In the genomic region with DNA sequence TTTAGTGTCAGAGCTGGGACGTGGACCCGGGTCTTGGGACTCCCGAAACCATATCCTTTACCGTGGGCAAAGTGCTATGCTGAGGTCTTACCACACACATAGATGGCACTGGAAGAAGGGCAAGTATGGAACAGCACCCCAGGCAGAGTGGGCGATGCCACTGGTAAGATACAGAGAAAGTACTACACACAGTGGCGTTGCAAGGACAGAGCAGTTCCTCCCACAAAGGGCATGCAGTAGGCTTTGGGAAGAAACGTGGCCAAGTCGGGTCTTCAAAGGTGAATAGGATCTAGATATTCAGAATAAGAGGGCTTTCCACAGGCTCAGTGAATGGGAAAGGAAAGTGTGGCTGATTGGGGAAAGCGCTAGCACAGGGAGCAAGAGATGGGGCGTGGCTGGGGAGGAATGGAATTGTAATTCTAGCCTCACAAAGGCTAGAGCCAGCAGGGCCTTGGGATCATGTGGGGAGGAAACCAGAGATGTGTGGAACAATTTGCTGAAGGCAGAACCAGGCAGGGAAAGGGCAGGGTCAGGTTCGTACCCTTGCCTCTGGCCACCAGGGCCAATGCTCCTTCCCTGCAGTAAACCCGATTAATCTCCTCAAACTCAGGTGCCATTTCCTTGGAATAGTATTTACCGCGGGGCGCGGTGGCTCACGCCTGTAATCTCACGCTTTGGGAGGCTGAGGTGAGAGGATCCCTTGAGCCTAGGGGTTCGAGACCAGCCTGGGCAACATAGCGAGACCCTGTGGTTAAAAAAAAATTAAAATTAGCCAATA, we compare ENCODE assay signal across 8 cellular contexts. TPM values are rescaled to one million over a fixed set of nuclear protein-coding genes. Genes with fewer than 3 reads are reported as not detected.
A peak's percentile ranks its signal among the peaks of the same experiment; 100 is the strongest.
DNase-seq lines count a peak whose midpoint lies in the region; ATAC-seq, FAIRE-seq and TF ChIP-seq lines count a peak whose summit lies in the region.

No MANE protein-coding gene starts in this region.

- POLR2A ChIA-PET in activated CD4-positive, alpha-beta T cell treated with anti-CD3 and anti-CD28 coated beads for 36 hours (lab: Charles Lee): interaction anchor here (0.6 to 5.5 kb wide), 15 partner anchors 11 to 308 kb away, joined by 3 to 70 read pairs (median 6); partner anchors contain the start of genes MXD1 and PCBP1

- TF ChIP-seq CTCF in fibroblast of villous mesenchyme (IDR thresholded peaks at IDR 0.05; ENCODE audit: insufficient read depth, low read depth, low read length): no peak
- no peak for TF ChIP-seq CTCF in pancreas (IDR thresholded peaks at IDR 0.05)

- peaks cover 17% of the 10 kb centered on the region for H3K36me3 Mint-ChIP-seq in activated CD4-positive, alpha-beta T cell treated with anti-CD3 and anti-CD28 coated beads for 36 hours (ENCODE audit: low read depth)

- 40 to 55% methylated on average over 20 of the region's 20 CpGs for WGBS in pancreas, 2 donors

- no peaks in the 10 kb centered on the region for H3K9me3 ChIP-seq in pancreas

- intact Hi-C loops in activated CD4-positive, alpha-beta T cell treated with anti-CD3 and anti-CD28 coated beads for 36 hours (cut with DNase I, micrococcal nuclease): no loop called here
- intact Hi-C loops in pancreas (cut with DNase I): loop anchor here in 1 of 3 donors (5.0 kb wide), 1 partner anchor 36 kb away; the partner anchor contains the start of gene PCBP1

- H3K27me3 Mint-ChIP-seq in activated CD4-positive, alpha-beta T cell treated with anti-CD3 and anti-CD28 coated beads for 36 hours: no peaks in the 10 kb centered on the region

- peak overlapping the region; percentile 97 to 100 (median 100) for H3K27ac ChIP-seq in pancreas

- H3K9me3 Mint-ChIP-seq in activated CD4-positive, alpha-beta T cell treated with anti-CD3 and anti-CD28 coated beads for 36 hours (ENCODE audit: low read depth): no peaks in the 10 kb centered on the region

- no peak overlapping the region for H3K4me3 ChIP-seq in fibroblast of villous mesenchyme (ENCODE audit: low read depth, low read length)
- H3K4me3 ChIP-seq in pancreas: peak overlapping the region in 2 of 4 donors; percentile 50 to 51

- CTCF ChIA-PET in activated CD4-positive, alpha-beta T cell treated with anti-CD3 and anti-CD28 coated beads for 36 hours (lab: Charles Lee): interaction anchor here (0.6 to 2.5 kb wide), 9 partner anchors 9 to 35 kb away, joined by 3 to 15 read pairs (median 8); no protein-coding TSS in a partner anchor

- no peaks in the 10 kb centered on the region for H3K36me3 ChIP-seq in pancreas

- ATAC-seq in activated CD4-positive, alpha-beta T cell treated with anti-CD3 and anti-CD28 coated beads for 36 hours: no peak
- ATAC-seq in pancreas (peak; percentile 62 to 75 (median 63)), GM19397 (IDR thresholded peaks at IDR 0.05; ENCODE audit: unreplicated experiment) (no peak)

- no peak for DNase-seq in activated CD4-positive, alpha-beta T cell treated with anti-CD3 and anti-CD28 coated beads for 36 hours
- DNase-seq in activated CD4-positive, alpha-beta T cell treated with anti-CD3 and anti-CD28 coated beads, Interleukin-2, amount 50 U/mL, for 1 hour: no peak
- peak; percentile 77 for DNase-seq in fibroblast of villous mesenchyme (ENCODE audit: low read depth)
- peak in 5 of 6 donors; percentile 62 to 78 (median 74) for DNase-seq in pancreas
- no peak for DNase-seq in stimulated activated CD4-positive, alpha-beta T cell treated with anti-CD3 and anti-CD28 coated beads, Interleukin-2, amount 100 ng/mL, for 24 hours
- DNase-seq in NCI-H1417 treated with DMSO at 0.1 percent for 48 hours (lab: John Stamatoyannopoulos, UW): no peak

- H3K4me3 Mint-ChIP-seq in activated CD4-positive, alpha-beta T cell treated with anti-CD3 and anti-CD28 coated beads for 36 hours: peak overlapping the region; percentile 92

- H3K4me1 ChIP-seq in pancreas: peaks cover 0 to 11% (median 0%) of the 10 kb centered on the region in 3 donors

- H3K27me3 ChIP-seq in pancreas: no peaks in the 10 kb centered on the region

- FAIRE-seq in TTC549 (lab: Jason Lieb, UNC) (peak; percentile 88), pancreas (lab: Jason Lieb, UNC) (no peak)

- peaks cover 71% of the 10 kb centered on the region for H3K4me1 Mint-ChIP-seq in activated CD4-positive, alpha-beta T cell treated with anti-CD3 and anti-CD28 coated beads for 36 hours

- H3K27ac Mint-ChIP-seq in activated CD4-positive, alpha-beta T cell treated with anti-CD3 and anti-CD28 coated beads for 36 hours: peak overlapping the region; percentile 100

RNA-seq across cellular contexts. Expression of gene PCBP1, which starts 36.0 kb away (rescaled TPM):
- 100 to 1,000 TPM; 417 to 450 TPM for total RNA-seq in activated CD4-positive, alpha-beta T cell treated with anti-CD3 and anti-CD28 coated beads for 36 hours
- total RNA-seq in fibroblast of villous mesenchyme: 32.9 and 45.3 TPM in 2 replicates
- total RNA-seq in pancreas: 100 to 1,000 TPM; 121 to 232 (median 177) TPM
- polyA plus RNA-seq in pancreas: 100 to 1,000 TPM; 132 to 179 TPM

Comparison
In these comparisons a context has a peak if more than half of its experiments do, and no peak if none do; other contexts are left out.
1. ATAC-seq: peak in pancreas (4 of 4); none in activated CD4-positive, alpha-beta T cell treated with anti-CD3 and anti-CD28 coated beads for 36 hours (single experiment) and GM19397 (single experiment).
2. DNase-seq: peak in fibroblast of villous mesenchyme (single experiment) and pancreas (5 of 6); none in activated CD4-positive, alpha-beta T cell treated with anti-CD3 and anti-CD28 coated beads for 36 hours (single experiment), activated CD4-positive, alpha-beta T cell treated with anti-CD3 and anti-CD28 coated beads, Interleukin-2, amount 50 U/mL, for 1 hour (single experiment), stimulated activated CD4-positive, alpha-beta T cell treated with anti-CD3 and anti-CD28 coated beads, Interleukin-2, amount 100 ng/mL, for 24 hours (0 of 2) and NCI-H1417 treated with DMSO at 0.1 percent for 48 hours (single experiment).